ENCODE assay signal across 13 cellular contexts in genomic region chr5:68240771-68241170, GRCh38. TPM values are rescaled to one million over a fixed set of nuclear protein-coding genes. Genes with fewer than 3 reads are reported as not detected.
DNase-seq lines count a peak whose midpoint lies in the region; ATAC-seq, FAIRE-seq and TF ChIP-seq lines count a peak whose summit lies in the region.
"Had no signal": no experiment of that assay in that cellular context is flagged by ENCODE, and none has a peak within 500 bp of the region (broad histone marks: within the 10 kb centered on the region; RNA-seq: fewer than 3 reads in every experiment).

No MANE protein-coding gene starts in this region.

- no peaks in the 10 kb centered on the region for H3K9me2 ChIP-seq in PC-3 (replicated peaks; ENCODE audit: low read length)

- TF ChIP-seq EP300 in HepG2 (IDR thresholded peaks at IDR 0.05; ENCODE audit: low read depth in 2 of 2, low read length in 2 of 2) (no peak), HepG2 (CRISPR knock-in tag; IDR thresholded peaks at IDR 0.05; ENCODE audit: borderline replicate concordance) (no peak)

- no peak for ATAC-seq in activated CD8-positive, alpha-beta T cell treated with anti-CD3 and anti-CD28 coated beads, Interleukin-2, amount 10 ng/mL, durations not matched to agents 7 days and 5 days
- ATAC-seq in HepG2 (no peak), GM18520 (IDR thresholded peaks at IDR 0.05; ENCODE audit: unreplicated experiment) (no peak), PC-3 (no peak), HG03097 (IDR thresholded peaks at IDR 0.05; ENCODE audit: low FRiP score, unreplicated experiment) (no peak)
- no peak for ATAC-seq in stimulated activated naive CD8-positive, alpha-beta T cell treated with anti-CD3 and anti-CD28 coated beads, Interleukin-15, amount 100 ng/mL, for 72 hours
- ATAC-seq: sciatic nerve had no signal

- H3K27me3 ChIP-seq in HepG2 (ENCODE audit: control insufficient read depth in 1 of 2, insufficient read depth in 2 of 2, low read length in 2 of 2): no peaks in the 10 kb centered on the region
- no peaks in the 10 kb centered on the region for H3K27me3 ChIP-seq in PC-3 (ENCODE audit: low read length)

- intact Hi-C loops in HepG2 (cut with micrococcal nuclease; ENCODE audit: unreplicated experiment) (no loop called here), PC-3 (cut with micrococcal nuclease) (no loop called here)

- peak overlapping the region; percentile 72 for H3K27ac ChIP-seq in HepG2 (ENCODE audit: extremely low read length, insufficient read depth, low read length)
- H3K27ac ChIP-seq in PC-3 (ENCODE audit: low read length): no peak overlapping the region

- no peaks in the 10 kb centered on the region for H3K27me3 Mint-ChIP-seq in activated CD4-positive, alpha-beta T cell treated with anti-CD3 and anti-CD28 coated beads, Interleukin-2, amount 10 ng/mL, durations not matched to agents 7 days and 5 days
- H3K27me3 Mint-ChIP-seq in activated CD8-positive, alpha-beta T cell treated with anti-CD3 and anti-CD28 coated beads, Interleukin-2, amount 10 ng/mL, durations not matched to agents 7 days and 5 days (ENCODE audit: low read depth): no peaks in the 10 kb centered on the region
- no peaks in the 10 kb centered on the region for H3K27me3 Mint-ChIP-seq in stimulated activated naive CD8-positive, alpha-beta T cell treated with anti-CD3 and anti-CD28 coated beads, Interleukin-15, amount 100 ng/mL, for 72 hours

- H3K9ac ChIP-seq in HepG2 (ENCODE audit: insufficient read depth, low read depth, low read length) (0 out of 2 replicates have a peak overlapping the region, but pooled peaks have one; percentile 38), PC-3 (ENCODE audit: low read length) (no peak overlapping the region)

- in situ Hi-C loops in HepG2 (cut with HindIII; ENCODE audit: extremely low pct_ligation_motif_present, low pct_unique_long_range_greater_than_20kb): no loop called here

- CTCF ChIA-PET in activated CD4-positive, alpha-beta T cell treated with anti-CD3 and anti-CD28 coated beads, Interleukin-2, amount 10 ng/mL, durations not matched to agents 7 days and 5 days (lab: Charles Lee): interaction anchor here (0.6 kb wide), 2 partner anchors 417 to 785 kb away, joined by 3 to 4 read pairs; no protein-coding TSS in a partner anchor
- CTCF ChIA-PET in activated CD8-positive, alpha-beta T cell treated with anti-CD3 and anti-CD28 coated beads, Interleukin-2, amount 10 ng/mL, durations not matched to agents 7 days and 5 days (lab: Charles Lee): interaction anchor here (1.1 to 6.2 kb wide), 2 partner anchors 8 to 25 kb away, joined by 3 to 38 read pairs; partner anchors contain the start of gene PIK3R1
- CTCF ChIA-PET in HepG2 (lab: Yijun Ruan, JAX; ENCODE audit: low intra/inter-chr PET ratio, low total read pairs) (no interaction called here), PC-3 (lab: Charles Lee) (no interaction called here)

- H3K4me2 ChIP-seq in HepG2 (ENCODE audit: low read depth, low read length) (peak overlapping the region; percentile 59), PC-3 (ENCODE audit: low read length) (no peak overlapping the region)

- H3K4me1 Mint-ChIP-seq in activated CD4-positive, alpha-beta T cell treated with anti-CD3 and anti-CD28 coated beads, Interleukin-2, amount 10 ng/mL, durations not matched to agents 7 days and 5 days: peaks cover 69% of the 10 kb centered on the region
- peaks cover 66% of the 10 kb centered on the region for H3K4me1 Mint-ChIP-seq in activated CD8-positive, alpha-beta T cell treated with anti-CD3 and anti-CD28 coated beads, Interleukin-2, amount 10 ng/mL, durations not matched to agents 7 days and 5 days (ENCODE audit: low read depth)
- peaks cover 86% of the 10 kb centered on the region for H3K4me1 Mint-ChIP-seq in stimulated activated naive CD8-positive, alpha-beta T cell treated with anti-CD3 and anti-CD28 coated beads, Interleukin-15, amount 100 ng/mL, for 72 hours

- no peak for TF ChIP-seq RAD21 in HepG2 (CRISPR knock-in tag; IDR thresholded peaks at IDR 0.05)

- no peaks in the 10 kb centered on the region for H3K9me3 ChIP-seq in HepG2 (ENCODE audit: low read length)
- no peaks in the 10 kb centered on the region for H3K9me3 ChIP-seq in PC-3 (ENCODE audit: low read length)

- no peak overlapping the region for H3K4me3 Mint-ChIP-seq in activated CD4-positive, alpha-beta T cell treated with anti-CD3 and anti-CD28 coated beads, Interleukin-2, amount 10 ng/mL, durations not matched to agents 7 days and 5 days
- no peak overlapping the region for H3K4me3 Mint-ChIP-seq in activated CD8-positive, alpha-beta T cell treated with anti-CD3 and anti-CD28 coated beads, Interleukin-2, amount 10 ng/mL, durations not matched to agents 7 days and 5 days
- H3K4me3 Mint-ChIP-seq in stimulated activated naive CD8-positive, alpha-beta T cell treated with anti-CD3 and anti-CD28 coated beads, Interleukin-15, amount 100 ng/mL, for 72 hours: peak overlapping the region; percentile 60 to 63

- POLR2A ChIA-PET in activated CD4-positive, alpha-beta T cell treated with anti-CD3 and anti-CD28 coated beads, Interleukin-2, amount 10 ng/mL, durations not matched to agents 7 days and 5 days (lab: Charles Lee): no interaction called here
- POLR2A ChIA-PET in activated CD8-positive, alpha-beta T cell treated with anti-CD3 and anti-CD28 coated beads, Interleukin-2, amount 10 ng/mL, durations not matched to agents 7 days and 5 days (lab: Charles Lee): interaction anchor here (7.4 kb wide), 1 partner anchor 25 kb away, joined by 68 read pairs; the partner anchor contains the start of gene PIK3R1
- POLR2A ChIA-PET in HepG2 (lab: Yijun Ruan, JAX): interaction anchor here (4.4 kb wide), 1 partner anchor 25 kb away, joined by 40 read pairs; the partner anchor contains the start of gene PIK3R1
- POLR2A ChIA-PET in PC-3 (lab: Charles Lee; ENCODE audit: unreplicated experiment): no interaction called here

- no peak overlapping the region for H2AFZ ChIP-seq in HepG2 (ENCODE audit: low read length)
- no peak overlapping the region for H2AFZ ChIP-seq in PC-3 (ENCODE audit: low read length)

- DNase-seq in activated CD4-positive, alpha-beta T cell treated with anti-CD3 and anti-CD28 coated beads, Interleukin-2, amount 10 ng/mL, durations not matched to agents 7 days and 5 days: no peak
- no peak for DNase-seq in activated CD4-positive, alpha-beta T cell treated with anti-CD3 and anti-CD28 coated beads, Interleukin-2, amount 50 U/mL, for 4 hours
- DNase-seq in activated CD8-positive, alpha-beta T cell treated with anti-CD3 and anti-CD28 coated beads, Interleukin-2, amount 10 ng/mL, durations not matched to agents 7 days and 5 days: no peak
- DNase-seq in HepG2 (ENCODE audit: low spot score) (no peak), PC-3 (no peak)
- no peak for DNase-seq in stimulated activated naive CD8-positive, alpha-beta T cell treated with anti-CD3 and anti-CD28 coated beads, Interleukin-15, amount 100 ng/mL, for 72 hours
- DNase-seq: ACHN, NCI-H2029 had no signal

- H3K4me1 ChIP-seq in HepG2 (ENCODE audit: insufficient read depth, low read length) (peaks cover 67% of the 10 kb centered on the region), PC-3 (ENCODE audit: insufficient read depth, low read length) (no peaks in the 10 kb centered on the region)

- no peaks in the 10 kb centered on the region; the same call in 1 of the 2 replicates for H4K20me1 ChIP-seq in HepG2 (ENCODE audit: insufficient read depth, low read length)
- no peaks in the 10 kb centered on the region for H4K20me1 ChIP-seq in PC-3 (ENCODE audit: low read length)

- H3K4me3 ChIP-seq in HepG2 (replicated peaks in 1 of 3; ENCODE audit: insufficient read depth in 1 of 3, low read depth in 2 of 3, low read length in 3 of 3) (peak overlapping the region in 2 of 3 experiments; percentile 9 to 33; a peak in 3 of 6 replicates), PC-3 (ENCODE audit: low read length) (no peak overlapping the region)
- H3K4me3 ChIP-seq: lung had no signal

- no peak for FAIRE-seq in HepG2 (lab: Jason Lieb, UNC)
- FAIRE-seq: colon had no signal

- no peaks in the 10 kb centered on the region for H3F3A ChIP-seq in PC-3 (ENCODE audit: low read length, unreplicated experiment)

- no peaks in the 10 kb centered on the region for H3K9me3 Mint-ChIP-seq in activated CD4-positive, alpha-beta T cell treated with anti-CD3 and anti-CD28 coated beads, Interleukin-2, amount 10 ng/mL, durations not matched to agents 7 days and 5 days
- no peaks in the 10 kb centered on the region for H3K9me3 Mint-ChIP-seq in activated CD8-positive, alpha-beta T cell treated with anti-CD3 and anti-CD28 coated beads, Interleukin-2, amount 10 ng/mL, durations not matched to agents 7 days and 5 days (ENCODE audit: insufficient read depth)
- H3K9me3 Mint-ChIP-seq in stimulated activated naive CD8-positive, alpha-beta T cell treated with anti-CD3 and anti-CD28 coated beads, Interleukin-15, amount 100 ng/mL, for 72 hours: no peaks in the 10 kb centered on the region

- peaks cover 63% of the 10 kb centered on the region for H3K79me2 ChIP-seq in HepG2 (ENCODE audit: insufficient read depth, low read length)
- H3K79me2 ChIP-seq in PC-3 (ENCODE audit: low read length): no peaks in the 10 kb centered on the region

- TF ChIP-seq CTCF in HepG2 (CRISPR knock-in tag; IDR thresholded peaks at IDR 0.05) (no peak), PC-3 (conservative IDR thresholded peaks at IDR 0.05; ENCODE audit: low read depth, low read length) (no peak)

- WGBS in HepG2 (ENCODE audit: low lambda C conversion rate): 94% methylated on average over 1 of the region's 1 CpG

- H3K36me3 Mint-ChIP-seq in activated CD4-positive, alpha-beta T cell treated with anti-CD3 and anti-CD28 coated beads, Interleukin-2, amount 10 ng/mL, durations not matched to agents 7 days and 5 days (ENCODE audit: low read depth): peaks cover 30% of the 10 kb centered on the region
- peaks cover 30% of the 10 kb centered on the region for H3K36me3 Mint-ChIP-seq in activated CD8-positive, alpha-beta T cell treated with anti-CD3 and anti-CD28 coated beads, Interleukin-2, amount 10 ng/mL, durations not matched to agents 7 days and 5 days (ENCODE audit: low read depth)

- no peak for TF ChIP-seq POLR2A in HepG2 (IDR thresholded peaks at IDR 0.05; ENCODE audit: insufficient read depth in 1 of 2, low read depth in 2 of 2, low read length in 2 of 2)

- BruUV-seq in HepG2 (replicated peaks; lab: Mats Ljungman, UMichigan): no TSS peak
- no TSS peak for BruUV-seq in PC-3 (replicated peaks; lab: Mats Ljungman, UMichigan)

- H3K36me3 ChIP-seq in HepG2 (replicated peaks in 1 of 2; ENCODE audit: control insufficient read depth in 1 of 2, insufficient read depth in 2 of 2, low read length in 2 of 2) (no peaks in the 10 kb centered on the region), PC-3 (ENCODE audit: low read depth, low read length) (no peaks in the 10 kb centered on the region)

- peak overlapping the region; percentile 57 for H3K27ac Mint-ChIP-seq in activated CD4-positive, alpha-beta T cell treated with anti-CD3 and anti-CD28 coated beads, Interleukin-2, amount 10 ng/mL, durations not matched to agents 7 days and 5 days
- peak overlapping the region; percentile 71 for H3K27ac Mint-ChIP-seq in activated CD8-positive, alpha-beta T cell treated with anti-CD3 and anti-CD28 coated beads, Interleukin-2, amount 10 ng/mL, durations not matched to agents 7 days and 5 days
- peak overlapping the region in 1 of 2 donors; percentile 84 for H3K27ac Mint-ChIP-seq in stimulated activated naive CD8-positive, alpha-beta T cell treated with anti-CD3 and anti-CD28 coated beads, Interleukin-15, amount 100 ng/mL, for 72 hours

RNA-seq across cellular contexts. Expression of gene PIK3R1, which starts 25.2 kb away (rescaled TPM):
- total RNA-seq in activated CD4-positive, alpha-beta T cell treated with anti-CD3 and anti-CD28 coated beads, Interleukin-2, amount 10 ng/mL, durations not matched to agents 7 days and 5 days: 10 to 100 TPM; 75.6 to 97.0 TPM
- 10 to 100 TPM; 61.1 to 65.0 TPM for total RNA-seq in activated CD8-positive, alpha-beta T cell treated with anti-CD3 and anti-CD28 coated beads, Interleukin-2, amount 10 ng/mL, durations not matched to agents 7 days and 5 days
- total RNA-seq in HepG2 (2016; rRNA removed; fragmentation: Illumina TruSeq; extraction: Trizol) (21.3 and 26.0 TPM in 2 replicates), PC-3 (2014; rRNA removed) (1.7 and 1.8 TPM in 2 replicates)
- 15.6 and 18.1 TPM in 2 replicates for total RNA-seq in HepG2 (2016; cell fraction: cytosol; rRNA removed; fragmentation: Illumina TruSeq; extraction: Trizol; ENCODE audit: low read depth)
- 23.2 and 24.7 TPM in 2 replicates for total RNA-seq in HepG2 (2016; cell fraction: insoluble cytoplasmic fraction; rRNA removed; fragmentation: Illumina TruSeq; extraction: Trizol)
- 8.9 and 10.9 TPM in 2 replicates for total RNA-seq in HepG2 (2016; cell fraction: membrane; rRNA removed; fragmentation: Illumina TruSeq; extraction: Trizol)
- 42.9 and 43.7 TPM in 2 replicates for total RNA-seq in HepG2 (2016; cell fraction: nucleus; rRNA removed; fragmentation: Illumina TruSeq; extraction: Trizol)
- polyA plus RNA-seq in HepG2 (2011; rRNA removed): 6.4 and 8.4 TPM in 2 replicates
- 3.4 and 4.1 TPM in 2 replicates for polyA plus RNA-seq in HepG2 (2011; cell fraction: cytosol; rRNA removed)
- polyA plus RNA-seq in HepG2 (2011; cell fraction: nucleus; rRNA removed): 4.4 and 7.1 TPM in 2 replicates
- polyA plus RNA-seq in HepG2 (2012): 7.9 and 11.9 TPM in 2 replicates
- 0.45 and 0.52 TPM in 2 replicates for polyA plus RNA-seq in HepG2 (2016; cell fraction: cytosol; fragmentation: Illumina TruSeq; extraction: Trizol; ENCODE audit: low read depth)
- 19.5 and 20.2 TPM in 2 replicates for polyA plus RNA-seq in HepG2 (2016; cell fraction: insoluble cytoplasmic fraction; fragmentation: Illumina TruSeq; extraction: Trizol; ENCODE audit: low read depth)
- polyA plus RNA-seq in HepG2 (2016; cell fraction: membrane; fragmentation: Illumina TruSeq; extraction: Trizol; ENCODE audit: low read depth): 1.8 and 2.2 TPM in 2 replicates
- 35.9 and 42.5 TPM in 2 replicates for polyA plus RNA-seq in HepG2 (2016; cell fraction: nucleus; fragmentation: Illumina TruSeq; extraction: Trizol; ENCODE audit: insufficient read depth, low read depth)
- polyA minus RNA-seq in HepG2 (2011; rRNA and poly(A)+ RNA removed; ENCODE audit: low replicate concordance): 0.19 and 11.0 TPM in 2 replicates
- polyA minus RNA-seq in HepG2 (2011; cell fraction: cytosol; rRNA and poly(A)+ RNA removed): 9.1 and 9.7 TPM in 2 replicates
- 46.5 and 49.8 TPM in 2 replicates for polyA minus RNA-seq in HepG2 (2011; cell fraction: nucleus; rRNA and poly(A)+ RNA removed)

Comparison
In these comparisons a context has a peak if more than half of its experiments do, and no peak if none do; other contexts are left out.
1. H3K4me3 Mint-ChIP-seq: peak in stimulated activated naive CD8-positive, alpha-beta T cell treated with anti-CD3 and anti-CD28 coated beads, Interleukin-15, amount 100 ng/mL, for 72 hours (2 of 2); none in activated CD4-positive, alpha-beta T cell treated with anti-CD3 and anti-CD28 coated beads, Interleukin-2, amount 10 ng/mL, durations not matched to agents 7 days and 5 days (single experiment) and activated CD8-positive, alpha-beta T cell treated with anti-CD3 and anti-CD28 coated beads, Interleukin-2, amount 10 ng/mL, durations not matched to agents 7 days and 5 days (single experiment).
2. CTCF ChIA-PET loops: an anchor here in activated CD4-positive, alpha-beta T cell treated with anti-CD3 and anti-CD28 coated beads, Interleukin-2, amount 10 ng/mL, durations not matched to agents 7 days and 5 days (0.6 kb wide) and activated CD8-positive, alpha-beta T cell treated with anti-CD3 and anti-CD28 coated beads, Interleukin-2, amount 10 ng/mL, durations not matched to agents 7 days and 5 days (1.1 to 6.2 kb wide); none called in HepG2 and PC-3.
3. POLR2A ChIA-PET loops: an anchor here in activated CD8-positive, alpha-beta T cell treated with anti-CD3 and anti-CD28 coated beads, Interleukin-2, amount 10 ng/mL, durations not matched to agents 7 days and 5 days (7.4 kb wide) and HepG2 (4.4 kb wide); none called in activated CD4-positive, alpha-beta T cell treated with anti-CD3 and anti-CD28 coated beads, Interleukin-2, amount 10 ng/mL, durations not matched to agents 7 days and 5 days and PC-3.